18 cellular contexts compared by ENCODE assay signal in genomic region chr6:42907336-42907735, GRCh38. TPM values are rescaled to one million over a fixed set of nuclear protein-coding genes. Genes with fewer than 3 reads are reported as not detected.
"Had no signal": no experiment of that assay in that cellular context is flagged by ENCODE, and none has a peak within 500 bp of the region (broad histone marks: within the 10 kb centered on the region; RNA-seq: fewer than 3 reads in every experiment).

No MANE protein-coding gene starts in this region.

- ATAC-seq: gastrocnemius medialis; SK-N-SH treated with all-trans-retinoic acid at 6 μM for 48 hours; stimulated activated naive B cell treated with anti-CD40 and anti-IgM and Interleukin-4, amounts not matched to agents 10 μg/mL and 1 μg/mL and 100 μg/mL, for 72 hours had no signal

- DNase-seq: activated CD4-positive, alpha-beta T cell treated with anti-CD3 and anti-CD28 coated beads, Interleukin-2, amount 50 U/mL, for 48 hours; amniotic stem cell; central memory CD4-positive, alpha-beta T cell; effector CD4-positive, alpha-beta T cell; gastrocnemius medialis; stimulated activated CD4-positive, alpha-beta T cell treated with anti-CD3 and anti-CD28 coated beads, Interleukin-15, amount 100 ng/mL, for 24 hours; stimulated activated CD4-positive, alpha-beta T cell treated with anti-CD3 and anti-CD28 coated beads, Interleukin-4, amount 100 ng/mL, for 1 hour; stimulated activated naive B cell treated with anti-CD40 and anti-IgM and Interleukin-4, amounts not matched to agents 10 μg/mL and 1 μg/mL and 100 μg/mL, for 72 hours; T-helper 1 cell had no signal

- H3K9me3 Mint-ChIP-seq: activated naive CD4-positive, alpha-beta T cell treated with anti-CD3 and anti-CD28 coated beads, Interleukin-2, amount 50 U/mL, for 24 hours; activated T-helper 2 cell treated with anti-CD3 and anti-CD28 coated beads, Interferon-gamma antibody, Interleukin-2, Interleukin-4, amounts not matched to agents 10 μg/mL and 5 μg/mL and 100 μg/mL, durations not matched to agents 14 hours and 24 hours and 36 hours; stimulated activated naive B cell treated with anti-CD40 and anti-IgM and Interleukin-4, amounts not matched to agents 10 μg/mL and 1 μg/mL and 100 μg/mL, for 72 hours had no signal

- H3K4me3 Mint-ChIP-seq: activated naive CD4-positive, alpha-beta T cell treated with anti-CD3 and anti-CD28 coated beads, Interleukin-2, amount 50 U/mL, for 24 hours; stimulated activated naive B cell treated with anti-CD40 and anti-IgM and Interleukin-4, amounts not matched to agents 10 μg/mL and 1 μg/mL and 100 μg/mL, for 72 hours had no signal

- H3K27ac Mint-ChIP-seq: activated naive CD4-positive, alpha-beta T cell treated with anti-CD3 and anti-CD28 coated beads, Interleukin-2, amount 50 U/mL, for 24 hours; activated T-helper 2 cell treated with anti-CD3 and anti-CD28 coated beads, Interferon-gamma antibody, Interleukin-2, Interleukin-4, amounts not matched to agents 10 μg/mL and 5 μg/mL and 100 μg/mL, durations not matched to agents 14 hours and 24 hours and 36 hours; stimulated activated naive B cell treated with anti-CD40 and anti-IgM and Interleukin-4, amounts not matched to agents 10 μg/mL and 1 μg/mL and 100 μg/mL, for 72 hours had no signal

- H3K36me3 ChIP-seq: gastrocnemius medialis, tibial nerve had no signal

- H3K9me3 ChIP-seq: gastrocnemius medialis, tibial nerve had no signal

- H3K4me3 ChIP-seq: coronary artery, gastrocnemius medialis, tibial nerve had no signal

- H3K27ac ChIP-seq: coronary artery, gastrocnemius medialis, tibial nerve, VCaP had no signal

- H3K36me3 Mint-ChIP-seq: activated naive CD4-positive, alpha-beta T cell treated with anti-CD3 and anti-CD28 coated beads, Interleukin-2, amount 50 U/mL, for 24 hours; stimulated activated naive B cell treated with anti-CD40 and anti-IgM and Interleukin-4, amounts not matched to agents 10 μg/mL and 1 μg/mL and 100 μg/mL, for 72 hours had no signal

RNA-seq across cellular contexts. Expression of gene PTCRA, which starts 8.5 kb away (rescaled TPM):
- total RNA-seq: activated T-helper 2 cell treated with anti-CD3 and anti-CD28 coated beads, Interferon-gamma antibody, Interleukin-2, Interleukin-4, amounts not matched to agents 10 μg/mL and 5 μg/mL and 100 μg/mL, durations not matched to agents 14 hours and 24 hours and 36 hours; gastrocnemius medialis; lower leg skin; renal cortical epithelial cell; tibial nerve had no signal

RNA-seq across cellular contexts. Expression of gene GNMT, which starts 53.2 kb away (rescaled TPM):
- total RNA-seq: skeletal muscle tissue had no signal
